Comparison of ENCODE assay signal across 8 cellular contexts in the genomic region with DNA sequence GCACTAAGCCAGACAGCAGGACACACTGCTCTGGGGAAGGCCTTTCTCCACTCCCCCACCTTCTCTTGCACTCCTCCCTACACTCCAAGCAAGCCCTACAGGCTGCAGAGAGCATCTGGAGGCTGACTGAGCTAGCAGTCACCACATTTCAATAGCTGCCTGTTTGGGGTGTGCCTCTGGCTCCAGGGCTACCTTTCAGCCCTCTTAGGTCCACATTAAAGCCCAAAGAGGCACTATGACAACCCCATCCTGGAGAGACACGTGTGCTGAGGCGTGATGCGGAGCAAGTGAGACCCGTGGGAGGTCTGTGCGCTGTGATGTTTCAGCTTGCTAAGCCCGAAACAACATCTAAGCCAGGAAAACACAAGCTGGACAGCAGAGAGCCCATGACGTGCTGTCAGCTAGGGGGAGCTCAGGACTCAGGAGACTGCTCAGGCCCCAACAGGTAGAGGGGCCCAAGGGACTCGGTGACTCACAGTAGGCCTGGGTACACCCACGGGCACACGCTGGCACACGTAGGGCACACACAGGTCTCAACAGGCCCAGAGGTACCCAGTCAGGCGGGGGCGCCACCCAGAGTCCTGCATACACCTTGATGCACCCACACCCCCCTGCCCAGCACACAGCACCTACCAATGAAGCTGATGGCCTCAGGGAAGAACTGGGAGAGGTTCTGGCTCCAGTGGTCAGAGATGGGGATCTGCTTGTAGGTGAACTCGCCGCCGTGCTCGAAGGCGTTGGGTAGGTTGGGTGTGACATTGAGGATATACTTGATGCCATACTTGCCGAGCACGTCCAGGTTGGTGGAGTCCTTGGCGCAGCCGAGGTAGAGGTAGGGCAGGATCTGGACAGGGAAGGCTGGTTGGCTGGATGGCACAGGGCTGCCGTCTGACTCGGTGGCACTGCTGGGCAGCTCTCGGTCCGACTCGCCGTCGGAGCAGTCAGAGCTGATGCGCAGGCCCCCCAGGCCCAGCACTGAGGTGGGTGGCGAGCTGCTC. TPM values are rescaled to one million over a fixed set of nuclear protein-coding genes. Genes with fewer than 3 reads are reported as not detected.
A peak's percentile ranks its signal among the peaks of the same experiment; 100 is the strongest.
DNase-seq lines count a peak whose midpoint lies in the region; ATAC-seq and TF ChIP-seq lines count a peak whose summit lies in the region.

No MANE protein-coding gene starts in this region.

- no peak overlapping the region for H3K4ac ChIP-seq in mesendoderm (ENCODE audit: low read depth, low read length)

- peaks cover 60 to 66% (median 60%) of the 10 kb centered on the region in 3 donors for H3K4me1 Mint-ChIP-seq in T-cell

- H3K4me1 ChIP-seq in mesendoderm (ENCODE audit: control insufficient read depth, low read depth, low read length) = peaks cover 5% of the 10 kb centered on the region

- ATAC-seq in T-cell (replicated peaks in 1 of 4) (no peak), GM18907 (IDR thresholded peaks at IDR 0.05; ENCODE audit: unreplicated experiment) (no peak), left lobe of liver (no peak)

- H3K4me3 Mint-ChIP-seq in T-cell = peak overlapping the region; percentile 85 to 92 (median 88)

- no CpG with 5 or more reads among the region's 31 CpGs for WGBS in mesendoderm (ENCODE audit: extremely low coverage, insufficient coverage, low lambda C conversion rate)

- H3K27me3 Mint-ChIP-seq in T-cell = no peaks in the 10 kb centered on the region

- no peaks in the 10 kb centered on the region for H3K9me3 Mint-ChIP-seq in T-cell

- peak overlapping the region; percentile 80 for H3K56ac ChIP-seq in mesendoderm (ENCODE audit: low read length)

- H3K9ac ChIP-seq in mesendoderm (ENCODE audit: low read length) = peak overlapping the region; percentile 37

- no peak overlapping the region for H3K27ac ChIP-seq in mesendoderm (ENCODE audit: low read depth, low read length)

- no peaks in the 10 kb centered on the region for H3K79me2 ChIP-seq in mesendoderm (ENCODE audit: control insufficient read depth, insufficient read depth, low read length)

- H3K4me3 ChIP-seq in GM12865 (ENCODE audit: low read depth, low read length) (peak overlapping the region; percentile 26), cardiac fibroblast (replicated peaks in 1 of 2; ENCODE audit: low read depth in 2 of 2, low read length in 2 of 2) (peak overlapping the region; percentile 25 to 67), mesendoderm (ENCODE audit: low read length) (no peak overlapping the region)

- no peak overlapping the region for H2BK5ac ChIP-seq in mesendoderm (ENCODE audit: low read length)

- no peak overlapping the region for H2BK120ac ChIP-seq in mesendoderm (ENCODE audit: low read depth, low read length)

- no peak overlapping the region for H4K5ac ChIP-seq in mesendoderm (ENCODE audit: low read length)

- no peak overlapping the region for H2AK5ac ChIP-seq in mesendoderm (ENCODE audit: low read length)

- CTCF ChIA-PET in T-cell (lab: Charles Lee) = interaction anchor here in 1 of 2 donors (1.3 kb wide), 1 partner anchor 53 kb away, joined by 3 read pairs; no protein-coding TSS in a partner anchor

- H3K27ac Mint-ChIP-seq in T-cell = peak overlapping the region; percentile 96 to 97

- DNase-seq in GM12865 (ENCODE audit: low read depth) (peak; percentile 56), T-cell (peak in 7 of 34 experiments; percentile 10 to 39 (median 28)), cardiac fibroblast (ENCODE audit: low read depth in 2 of 2) (peak; percentile 33 to 61), mesendoderm (peak; percentile 38), left lobe of liver (ENCODE audit: low spot score) (no peak)
- peak in 4 of 6 experiments; percentile 5 to 52 (median 24) for DNase-seq in stimulated activated naive CD4-positive, alpha-beta T cell (lab: John Stamatoyannopoulos, UW)
- DNase-seq in activated CD4-positive, CD25-positive, alpha-beta regulatory T cell (lab: John Stamatoyannopoulos, UW) = no peak

- no peak overlapping the region for H3K23ac ChIP-seq in mesendoderm (ENCODE audit: low read length)

- TF ChIP-seq CTCF in GM12865 (IDR thresholded peaks at IDR 0.05; ENCODE audit: insufficient read depth, low read depth, low read length, missing control alignments) (peak; percentile 41), cardiac fibroblast (IDR thresholded peaks at IDR 0.05; ENCODE audit: low read depth, low read length) (peak; percentile 34)

- no peaks in the 10 kb centered on the region for H3K27me3 ChIP-seq in mesendoderm (ENCODE audit: insufficient read depth, low read length, poor library complexity)

- H3K4me2 ChIP-seq in mesendoderm (ENCODE audit: low read length) = no peak overlapping the region

- POLR2A ChIA-PET in T-cell (lab: Charles Lee) = interaction anchor here in 1 of 2 donors (0.5 kb wide), 1 partner anchor 381 kb away, joined by 5 read pairs; no protein-coding TSS in a partner anchor

- peaks cover 24% of the 10 kb centered on the region for H3K36me3 Mint-ChIP-seq in T-cell

- H3K36me3 ChIP-seq in mesendoderm (ENCODE audit: control insufficient read depth, insufficient read depth, low read length) = peaks cover 10% of the 10 kb centered on the region

- H3K79me1 ChIP-seq in mesendoderm (ENCODE audit: low read length) = peaks cover 8% of the 10 kb centered on the region

- no peak overlapping the region for H3K18ac ChIP-seq in mesendoderm (ENCODE audit: low read length)

- H2BK15ac ChIP-seq in mesendoderm (replicated peaks; ENCODE audit: low read depth) = no peak overlapping the region

- no peak overlapping the region for H4K8ac ChIP-seq in mesendoderm (ENCODE audit: low read depth, low read length)

RNA-seq across cellular contexts. Expression of a gene that starts 2.8 kb away (rescaled TPM):
- total RNA-seq in T-cell = 10 to 100 TPM; 11.3 to 41.3 (median 39.0) TPM
- 13.1 TPM for polyA plus RNA-seq in mesendoderm (2013, experiment 1 of 2)
- polyA plus RNA-seq in mesendoderm (2013, experiment 2 of 2) = 13.9 TPM
- total RNA-seq in left lobe of liver = 4.3 TPM

RNA-seq across cellular contexts. Expression of a gene that starts 57.9 kb away (rescaled TPM):
- total RNA-seq in T-cell (1,000 to 10,000 TPM; 1,518 to 1,711 (median 1,629) TPM), left lobe of liver (392 TPM)
- 2,106 TPM for polyA plus RNA-seq in mesendoderm (2013, experiment 1 of 2)
- polyA plus RNA-seq in mesendoderm (2013, experiment 2 of 2) = 2,168 TPM

Comparison
In these comparisons a context has a peak if more than half of its experiments do, and no peak if none do; other contexts are left out.
1. DNase-seq: peak in GM12865 (single experiment), cardiac fibroblast (2 of 2), mesendoderm (single experiment) and stimulated activated naive CD4-positive, alpha-beta T cell (4 of 6); none in left lobe of liver (single experiment) and activated CD4-positive, CD25-positive, alpha-beta regulatory T cell (0 of 4).